In genomic region chr5:10145922-10146321, GRCh38 we compare ENCODE assay signal across 8 cellular contexts.
A peak's percentile ranks its signal among the peaks of the same experiment; 100 is the strongest.
DNase-seq lines count a peak whose midpoint lies in the region; TF ChIP-seq lines count a peak whose summit lies in the region.

No MANE protein-coding gene starts in this region.

- TF ChIP-seq CTCF in nephron progenitor cell (IDR thresholded peaks at IDR 0.05): peak; percentile 9
- TF ChIP-seq CTCF in thyroid gland (IDR thresholded peaks at IDR 0.05): peak in 3 of 6 experiments; percentile 20 to 22 (median 21)

- no peak overlapping the region for H3K4me3 ChIP-seq in thyroid gland (replicated peaks in 1 of 3)

- H3K36me3 Mint-ChIP-seq in nephron progenitor cell (ENCODE audit: low read depth): no peaks in the 10 kb centered on the region

- intact Hi-C loops in thyroid gland (cut with DNase I): no loop called here

- DNase-seq in GM03348 (ENCODE audit: low spot score) (peak; percentile 50), LHCN-M2 (ENCODE audit: low read depth) (peak; percentile 43), astrocyte of the hippocampus (ENCODE audit: low read depth, low spot score) (peak; percentile 43), nephron progenitor cell (no peak), C1 segment of cervical spinal cord (lab: John Stamatoyannopoulos, UW) (no peak), thyroid gland (no peak), UCSD-AML1 (lab: John Stamatoyannopoulos, UW; ENCODE audit: unreplicated experiment) (no peak)
- no peak for DNase-seq in activated naive CD4-positive, alpha-beta T cell treated with Interleukin-2 at 50 U/mL for 16 hours

- 73 to 82% methylated on average over 5 of the region's 5 CpGs for WGBS in thyroid gland, 2 donors

- H3K9me3 Mint-ChIP-seq in nephron progenitor cell: no peaks in the 10 kb centered on the region

- TF ChIP-seq POLR2A in thyroid gland (IDR thresholded peaks at IDR 0.05): no peak

- H3K27ac Mint-ChIP-seq in nephron progenitor cell: no peak overlapping the region

- H3K4me3 Mint-ChIP-seq in nephron progenitor cell: no peak overlapping the region

- H3K4me1 Mint-ChIP-seq in nephron progenitor cell: peaks cover 22% of the 10 kb centered on the region

- H3K9me3 ChIP-seq in thyroid gland: no peaks in the 10 kb centered on the region

- no peaks in the 10 kb centered on the region for H3K27me3 ChIP-seq in thyroid gland

- no peaks in the 10 kb centered on the region for H3K4me1 ChIP-seq in thyroid gland

- no peaks in the 10 kb centered on the region for H3K36me3 ChIP-seq in thyroid gland

- H3K27me3 Mint-ChIP-seq in nephron progenitor cell (ENCODE audit: low read depth, poor library complexity): peaks cover 8% of the 10 kb centered on the region

- H3K27ac ChIP-seq in thyroid gland: no peak overlapping the region

Comparison
In these comparisons a context has a peak if more than half of its experiments do, and no peak if none do; other contexts are left out.
1. DNase-seq: peak in GM03348 (single experiment), LHCN-M2 (single experiment) and astrocyte of the hippocampus (single experiment); none in nephron progenitor cell (single experiment), C1 segment of cervical spinal cord (0 of 14), thyroid gland (0 of 2), activated naive CD4-positive, alpha-beta T cell treated with Interleukin-2 at 50 U/mL for 16 hours (single experiment) and UCSD-AML1 (single experiment).